Comparison of ENCODE assay signal across 8 cellular contexts in genomic region chr17:51000835-51001638, GRCh38.
DNase-seq lines count a peak whose midpoint lies in the region; ATAC-seq and TF ChIP-seq lines count a peak whose summit lies in the region.

No MANE protein-coding gene starts in this region.

- no peak overlapping the region for H3K4me3 ChIP-seq in SK-N-MC
- H3K4me3 ChIP-seq in epithelial cell of esophagus (ENCODE audit: low read length), result no peak overlapping the region

- TF ChIP-seq CTCF in 22Rv1 (IDR thresholded peaks at IDR 0.05), result peak; percentile 71
- peak; percentile 43 for TF ChIP-seq CTCF in epithelial cell of esophagus (IDR thresholded peaks at IDR 0.05; ENCODE audit: insufficient read depth, low read depth, low read length, missing control alignments)

- no peak overlapping the region for H3K27ac Mint-ChIP-seq in naive B cell

- no peak overlapping the region for H3K4me3 Mint-ChIP-seq in naive B cell

- peaks cover 22% of the 10 kb centered on the region for H3K36me3 ChIP-seq in SK-N-MC (ENCODE audit: insufficient read depth, low read length)

- H3K36me3 Mint-ChIP-seq in naive B cell, result peaks cover 11 to 12% of the 10 kb centered on the region in 2 donors

- no peak overlapping the region for H3K27ac ChIP-seq in 22Rv1
- H3K27ac ChIP-seq in SK-N-MC, result no peak overlapping the region

- no peaks in the 10 kb centered on the region for H3K9me3 ChIP-seq in SK-N-MC (ENCODE audit: low read depth, low read length)

- DNase-seq in GM04503 (ENCODE audit: low read depth) (peak; percentile 34), NCI-H1417 (lab: John Stamatoyannopoulos, UW) (peak; percentile 14 to 81 (median 42)), SK-N-MC (ENCODE audit: low read depth, low spot score) (peak; percentile 47), epithelial cell of esophagus (ENCODE audit: low read depth) (peak; percentile 67), naive B cell (peak; percentile 55)
- no peak for DNase-seq in stimulated activated CD8-positive, alpha-beta memory T cell treated with anti-CD3 and anti-CD28 coated beads, Interleukin-4, amount 100 ng/mL, for 48 hours

- no peak overlapping the region for H3K9ac ChIP-seq in SK-N-MC (ENCODE audit: insufficient read length)

- no peaks in the 10 kb centered on the region for H3K4me1 Mint-ChIP-seq in naive B cell

- no peaks in the 10 kb centered on the region for H3K9me3 Mint-ChIP-seq in naive B cell

- H3K27me3 Mint-ChIP-seq in naive B cell, result no peaks in the 10 kb centered on the region

- ATAC-seq in naive B cell (ENCODE audit: low read depth in 2 of 2), result peak; percentile 70 to 80
- no peak for ATAC-seq in GM21576 (IDR thresholded peaks at IDR 0.05; ENCODE audit: unreplicated experiment)
